1 cellular context compared by ENCODE assay signal in genomic region chr16:30627-31026, GRCh38. TPM values are rescaled to one million over a fixed set of nuclear protein-coding genes. Genes with fewer than 3 reads are reported as not detected.
"Had no signal": no experiment of that assay in that cellular context is flagged by ENCODE, and none has a peak within 500 bp of the region (broad histone marks: within the 10 kb centered on the region; RNA-seq: fewer than 3 reads in every experiment).

No MANE protein-coding gene starts in this region.

RNA-seq across cellular contexts. Expression of gene RHBDF1, which starts 41.8 kb away (rescaled TPM):
- polyA plus RNA-seq: IgD-negative memory B cell had no signal
